ENCODE assay signal across 12 cellular contexts in the genomic region with DNA sequence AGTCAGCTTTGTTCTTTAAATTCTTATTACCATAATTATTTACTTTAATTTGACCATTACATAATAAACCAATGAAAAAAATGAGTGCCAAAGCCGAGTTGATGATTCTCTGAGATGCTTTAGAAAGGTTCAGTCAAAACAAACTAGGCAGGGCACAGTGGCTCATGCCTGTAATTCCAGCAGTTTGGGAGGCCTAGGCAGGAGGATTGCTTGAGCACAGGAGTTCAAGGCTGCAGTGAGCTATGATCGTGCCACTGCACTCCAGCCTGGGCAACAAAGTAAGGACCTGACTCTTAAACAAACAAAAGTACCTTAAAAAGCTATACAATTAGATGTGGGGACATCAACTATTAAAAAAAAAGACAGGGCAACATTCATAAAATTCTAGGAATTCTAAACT.
"Had no signal": no experiment of that assay in that cellular context is flagged by ENCODE, and none has a peak within 500 bp of the region (broad histone marks: within the 10 kb centered on the region; RNA-seq: fewer than 3 reads in every experiment).

No MANE protein-coding gene starts in this region.

- H3K4me1 ChIP-seq: colonic mucosa, pancreas, upper lobe of left lung had no signal

- H3K36me3 ChIP-seq: colonic mucosa, pancreas had no signal

- H3K4me2 ChIP-seq: hepatocyte had no signal

- H3K9me3 ChIP-seq: colonic mucosa, esophagus muscularis mucosa, pancreas, upper lobe of left lung had no signal

- H3K27ac ChIP-seq: colonic mucosa, hepatocyte, pancreas, upper lobe of left lung, VCaP had no signal

- H3K27me3 Mint-ChIP-seq: activated naive CD8-positive, alpha-beta T cell had no signal

- H3K27me3 ChIP-seq: colonic mucosa, esophagus muscularis mucosa, hepatocyte, pancreas, upper lobe of left lung had no signal

- ATAC-seq: left ventricle myocardium superior, pancreas, SK-N-SH treated with all-trans-retinoic acid at 6 μM for 48 hours had no signal

- H3K4me3 ChIP-seq: colonic mucosa, esophagus muscularis mucosa, hepatocyte, pancreas, upper lobe of left lung had no signal

- DNase-seq: activated CD4-positive, alpha-beta T cell treated with anti-CD3 and anti-CD28 coated beads for 1 hour; activated effector memory CD4-positive, alpha-beta T cell treated with anti-CD3 and anti-CD28 coated beads, Interleukin-2, amount 50 U/mL, for 16 hours; amniotic stem cell; colonic mucosa; left ventricle myocardium superior; pancreas; upper lobe of left lung had no signal

- H2AFZ ChIP-seq: hepatocyte had no signal
